Comparison of ENCODE assay signal across 1 cellular context in genomic region chr2:219249203-219249980, GRCh38.
TF ChIP-seq lines count a peak whose summit lies in the region.

No MANE protein-coding gene starts in this region.

TF ChIP-seq in K562, 482 proteins besides CTCF, POLR2A, EP300 and RAD21:
- TF ChIP-seq U2AF2 (optimal IDR thresholded peaks at IDR 0.05; ENCODE audit: low read depth, low read length) (no peak), SIN3B (IDR thresholded peaks at IDR 0.05; ENCODE audit: low read depth) (no peak), FOXA3 (CRISPR knock-in tag; conservative IDR thresholded peaks at IDR 0.05 in 1 of 2, IDR thresholded peaks at IDR 0.05 in 1 of 2) (0 out of 4 replicates have a peak, but pooled peaks of 1 of the 2 experiments have one; percentile 8), ZBTB8A (IDR thresholded peaks at IDR 0.05; ENCODE audit: partially characterized antibody) (no peak), CREB5 (CRISPR knock-in tag; IDR thresholded peaks at IDR 0.05) (no peak), CREB1 (IDR thresholded peaks at IDR 0.05) (no peak; the same call in 1 of the 2 replicates), CREB1 (CRISPR knock-in tag; IDR thresholded peaks at IDR 0.05) (no peak), PHB2 (IDR thresholded peaks at IDR 0.05; ENCODE audit: low read depth) (no peak), ZNF511 (CRISPR knock-in tag; IDR thresholded peaks at IDR 0.05) (no peak), ARID4B (CRISPR knock-in tag; IDR thresholded peaks at IDR 0.05) (no peak), ZNF239 (CRISPR knock-in tag; IDR thresholded peaks at IDR 0.05) (no peak), ATF3 (IDR thresholded peaks at IDR 0.05) (peak; percentile 42; the same call in 1 of the 2 replicates), ATF3 (CRISPR knock-in tag; conservative IDR thresholded peaks at IDR 0.05) (no peak), MTA3 (IDR thresholded peaks at IDR 0.05; ENCODE audit: borderline replicate concordance) (0 out of 2 replicates have a peak, but pooled peaks have one; percentile 12), ZNF316 (IDR thresholded peaks at IDR 0.05) (no peak), KLF13 (tag; IDR thresholded peaks at IDR 0.05; ENCODE audit: borderline replicate concordance, low read depth) (no peak), TSHZ1 (CRISPR knock-in tag; IDR thresholded peaks at IDR 0.05) (no peak), HCFC1 (IDR thresholded peaks at IDR 0.05; ENCODE audit: low read depth, low read length) (no peak), ZFX (CRISPR knock-in tag; IDR thresholded peaks at IDR 0.05) (no peak), ZNF134 (CRISPR knock-in tag; conservative IDR thresholded peaks at IDR 0.05) (no peak), ZBTB1 (CRISPR knock-in tag; IDR thresholded peaks at IDR 0.05; ENCODE audit: borderline replicate concordance, low read depth) (no peak), ATF1 (CRISPR knock-in tag; IDR thresholded peaks at IDR 0.05) (no peak), ATF1 (tag; IDR thresholded peaks at IDR 0.05) (peak; percentile 47), RB1 (IDR thresholded peaks at IDR 0.05; ENCODE audit: low read depth) (no peak), CBX1 (IDR thresholded peaks at IDR 0.05; ENCODE audit: low read depth) (no peak), GTF2F1 (IDR thresholded peaks at IDR 0.05; ENCODE audit: low read depth, low read length) (no peak), SMARCA4 (IDR thresholded peaks at IDR 0.05) (no peak), CREM (IDR thresholded peaks at IDR 0.05; ENCODE audit: low read depth) (peak; percentile 64; the same call in 1 of the 2 replicates), ZBTB43 (CRISPR knock-in tag; IDR thresholded peaks at IDR 0.05) (no peak), NBN (IDR thresholded peaks at IDR 0.05; ENCODE audit: low read depth) (no peak), ZSCAN32 (CRISPR knock-in tag; IDR thresholded peaks at IDR 0.05) (no peak), SRSF1 (IDR thresholded peaks at IDR 0.05; ENCODE audit: low read depth, low read length) (no peak)
